Comparison of ENCODE assay signal across 18 cellular contexts in genomic region chr5:82912462-82912861, GRCh38.
DNase-seq lines count a peak whose midpoint lies in the region; ATAC-seq, FAIRE-seq and TF ChIP-seq lines count a peak whose summit lies in the region.
"Had no signal": no experiment of that assay in that cellular context is flagged by ENCODE, and none has a peak within 500 bp of the region (broad histone marks: within the 10 kb centered on the region; RNA-seq: fewer than 3 reads in every experiment).

No MANE protein-coding gene starts in this region.

- H3K4me2 ChIP-seq in DND-41 (ENCODE audit: insufficient read depth, low read length) = peak overlapping the region; percentile 27; the same call in 1 of the 2 replicates

- peaks cover 6% of the 10 kb centered on the region for H3K4me1 Mint-ChIP-seq in activated naive CD8-positive, alpha-beta T cell treated with anti-CD3 and anti-CD28 coated beads, Interleukin-2, amount 50 U/mL, for 24 hours
- H3K4me1 Mint-ChIP-seq in stimulated activated effector memory CD8-positive, alpha-beta T cell treated with anti-CD3 and anti-CD28 coated beads, Interleukin-12 subunit alpha, Interleukin-12 subunit beta, amount 100 ng/mL, for 72 hours = no peaks in the 10 kb centered on the region
- H3K4me1 Mint-ChIP-seq: B cell had no signal

- H3K36me3 ChIP-seq in DND-41 (ENCODE audit: insufficient read depth, low read length) = no peaks in the 10 kb centered on the region

- H3K27ac ChIP-seq in DND-41 (ENCODE audit: low read length) = peak overlapping the region; percentile 58
- H3K27ac ChIP-seq: HL-60 had no signal

- H3K4me3 ChIP-seq in DND-41 (ENCODE audit: low read depth in 1 of 2, low read length in 2 of 2) = no peak overlapping the region
- H3K4me3 ChIP-seq in Jurkat, Clone E6-1 (ENCODE audit: low read length) = no peak overlapping the region
- H3K4me3 ChIP-seq: GM12878 had no signal

- peaks cover 2% of the 10 kb centered on the region for H3K36me3 Mint-ChIP-seq in activated naive CD8-positive, alpha-beta T cell treated with anti-CD3 and anti-CD28 coated beads, Interleukin-2, amount 50 U/mL, for 24 hours (ENCODE audit: low read depth)
- H3K36me3 Mint-ChIP-seq in stimulated activated effector memory CD8-positive, alpha-beta T cell treated with anti-CD3 and anti-CD28 coated beads, Interleukin-12 subunit alpha, Interleukin-12 subunit beta, amount 100 ng/mL, for 72 hours = no peaks in the 10 kb centered on the region

- no peaks in the 10 kb centered on the region for H3K79me2 ChIP-seq in DND-41 (ENCODE audit: insufficient read depth, low read length)

- DNase-seq in DND-41 = peak; percentile 65
- DNase-seq in Jurkat, Clone E6-1 (ENCODE audit: low read depth, low spot score) = peak; percentile 43
- peak; percentile 6 for DNase-seq in activated naive CD8-positive, alpha-beta T cell treated with anti-CD3 and anti-CD28 coated beads, Interleukin-2, amount 50 U/mL, for 24 hours
- DNase-seq in stimulated activated effector memory CD8-positive, alpha-beta T cell treated with anti-CD3 and anti-CD28 coated beads, Interleukin-12 subunit alpha, Interleukin-12 subunit beta, amount 100 ng/mL, for 72 hours (ENCODE audit: low spot score in 2 of 2) = no peak
- DNase-seq in HTR-8/SVneo (ENCODE audit: insufficient read length, low spot score) = no peak
- no peak for DNase-seq in NCI-H510A (lab: John Stamatoyannopoulos, UW)
- DNase-seq: C1 segment of cervical spinal cord; Calu3; CD4-positive, alpha-beta T cell; DMS 273 treated with DMSO at 0.1 percent for 48 hours; GOT3; HCEC 1CT; IMR-90 had no signal

- H3K9me3 ChIP-seq in DND-41 (ENCODE audit: insufficient read depth, low read length, severe bottlenecking) = peaks cover 8% of the 10 kb centered on the region

- H4K20me1 ChIP-seq in DND-41 (ENCODE audit: insufficient read depth, low read length) = no peaks in the 10 kb centered on the region

- no peaks in the 10 kb centered on the region for H3K27me3 ChIP-seq in DND-41 (ENCODE audit: insufficient read depth, low read length, poor library complexity)

- no peak for FAIRE-seq in HTR-8/SVneo (lab: Jason Lieb, UNC)
- FAIRE-seq: A204.1, GM12878 had no signal

- H3K9me3 Mint-ChIP-seq in activated naive CD8-positive, alpha-beta T cell treated with anti-CD3 and anti-CD28 coated beads, Interleukin-2, amount 50 U/mL, for 24 hours = peaks cover 14% of the 10 kb centered on the region
- peaks cover 18% of the 10 kb centered on the region for H3K9me3 Mint-ChIP-seq in stimulated activated effector memory CD8-positive, alpha-beta T cell treated with anti-CD3 and anti-CD28 coated beads, Interleukin-12 subunit alpha, Interleukin-12 subunit beta, amount 100 ng/mL, for 72 hours

- no peak for TF ChIP-seq CTCF in DND-41 (IDR thresholded peaks at IDR 0.05; ENCODE audit: borderline replicate concordance, extremely low read depth, low read length, poor library complexity, severe bottlenecking)

- H3K9ac ChIP-seq in DND-41 (ENCODE audit: low read depth, low read length) = no peak overlapping the region; the same call in 1 of the 2 replicates

- H3K4me1 ChIP-seq in DND-41 (ENCODE audit: insufficient read depth, low read length) = peaks cover 51% of the 10 kb centered on the region

- no peak overlapping the region for H3K4me3 Mint-ChIP-seq in activated naive CD8-positive, alpha-beta T cell treated with anti-CD3 and anti-CD28 coated beads, Interleukin-2, amount 50 U/mL, for 24 hours
- no peak overlapping the region for H3K4me3 Mint-ChIP-seq in stimulated activated effector memory CD8-positive, alpha-beta T cell treated with anti-CD3 and anti-CD28 coated beads, Interleukin-12 subunit alpha, Interleukin-12 subunit beta, amount 100 ng/mL, for 72 hours
- H3K4me3 Mint-ChIP-seq: B cell; CD4-positive, alpha-beta T cell had no signal

- ATAC-seq in DND-41 (ENCODE audit: insufficient read depth, low read depth) (peak; percentile 28), GM19023 (IDR thresholded peaks at IDR 0.05; ENCODE audit: unreplicated experiment) (no peak)
- no peak for ATAC-seq in activated naive CD8-positive, alpha-beta T cell treated with anti-CD3 and anti-CD28 coated beads, Interleukin-2, amount 50 U/mL, for 24 hours
- ATAC-seq in stimulated activated effector memory CD8-positive, alpha-beta T cell treated with anti-CD3 and anti-CD28 coated beads, Interleukin-12 subunit alpha, Interleukin-12 subunit beta, amount 100 ng/mL, for 72 hours = peak; percentile 29
- ATAC-seq: GM12878 had no signal

- H2AFZ ChIP-seq in DND-41 (ENCODE audit: low read depth, low read length) = no peak overlapping the region

- H3K27ac Mint-ChIP-seq in activated naive CD8-positive, alpha-beta T cell treated with anti-CD3 and anti-CD28 coated beads, Interleukin-2, amount 50 U/mL, for 24 hours = no peak overlapping the region
- no peak overlapping the region for H3K27ac Mint-ChIP-seq in stimulated activated effector memory CD8-positive, alpha-beta T cell treated with anti-CD3 and anti-CD28 coated beads, Interleukin-12 subunit alpha, Interleukin-12 subunit beta, amount 100 ng/mL, for 72 hours
- H3K27ac Mint-ChIP-seq: B cell; CD4-positive, alpha-beta T cell had no signal

- H3K27me3 Mint-ChIP-seq in activated naive CD8-positive, alpha-beta T cell treated with anti-CD3 and anti-CD28 coated beads, Interleukin-2, amount 50 U/mL, for 24 hours = no peaks in the 10 kb centered on the region
- H3K27me3 Mint-ChIP-seq: B cell had no signal

Comparison
In these comparisons a context has a peak if more than half of its experiments do, and no peak if none do; other contexts are left out.
1. ATAC-seq: peak in DND-41 (single experiment) and stimulated activated effector memory CD8-positive, alpha-beta T cell treated with anti-CD3 and anti-CD28 coated beads, Interleukin-12 subunit alpha, Interleukin-12 subunit beta, amount 100 ng/mL, for 72 hours (single experiment); none in activated naive CD8-positive, alpha-beta T cell treated with anti-CD3 and anti-CD28 coated beads, Interleukin-2, amount 50 U/mL, for 24 hours (single experiment) and GM19023 (single experiment).
2. DNase-seq: peak in DND-41 (single experiment), Jurkat, Clone E6-1 (single experiment) and activated naive CD8-positive, alpha-beta T cell treated with anti-CD3 and anti-CD28 coated beads, Interleukin-2, amount 50 U/mL, for 24 hours (single experiment); none in stimulated activated effector memory CD8-positive, alpha-beta T cell treated with anti-CD3 and anti-CD28 coated beads, Interleukin-12 subunit alpha, Interleukin-12 subunit beta, amount 100 ng/mL, for 72 hours (0 of 2), HTR-8/SVneo (single experiment) and NCI-H510A (single experiment).